13 cellular contexts compared by ENCODE assay signal in genomic region chr5:164345173-164345572, GRCh38.
DNase-seq lines count a peak whose midpoint lies in the region; ATAC-seq and TF ChIP-seq lines count a peak whose summit lies in the region.
"Had no signal": no experiment of that assay in that cellular context is flagged by ENCODE, and none has a peak within 500 bp of the region (broad histone marks: within the 10 kb centered on the region; RNA-seq: fewer than 3 reads in every experiment).

No MANE protein-coding gene starts in this region.

- no peak for ATAC-seq in naive thymus-derived CD8-positive, alpha-beta T cell
- ATAC-seq: natural killer cell treated with Interleukin-12 subunit alpha and Interleukin-12 subunit beta and Interleukin-15 and Interleukin-18, amount 100 ng/mL, for 72 hours had no signal

- no peak overlapping the region for H3K27ac Mint-ChIP-seq in naive thymus-derived CD8-positive, alpha-beta T cell
- H3K27ac Mint-ChIP-seq: natural killer cell treated with Interleukin-12 subunit alpha and Interleukin-12 subunit beta and Interleukin-15 and Interleukin-18, amount 100 ng/mL, for 72 hours had no signal

- peaks cover 0 to 23% (median 3%) of the 10 kb centered on the region in 9 donors for H3K9me3 Mint-ChIP-seq in naive thymus-derived CD8-positive, alpha-beta T cell

- TF ChIP-seq CTCF in fibroblast of pulmonary artery (IDR thresholded peaks at IDR 0.05; ENCODE audit: low read length, missing control alignments), result no peak
- no peak for TF ChIP-seq CTCF in retinal pigment epithelial cell (conservative IDR thresholded peaks at IDR 0.05; ENCODE audit: low read depth, low read length)

- POLR2A ChIA-PET in naive thymus-derived CD8-positive, alpha-beta T cell (lab: Charles Lee), result no interaction called here

- no peaks in the 10 kb centered on the region for H3K27me3 Mint-ChIP-seq in naive thymus-derived CD8-positive, alpha-beta T cell
- H3K27me3 Mint-ChIP-seq: natural killer cell treated with Interleukin-12 subunit alpha and Interleukin-12 subunit beta and Interleukin-15 and Interleukin-18, amount 100 ng/mL, for 72 hours had no signal

- peaks cover 0 to 4% (median 0%) of the 10 kb centered on the region in 3 donors for H3K36me3 Mint-ChIP-seq in naive thymus-derived CD8-positive, alpha-beta T cell
- H3K36me3 Mint-ChIP-seq: natural killer cell treated with Interleukin-12 subunit alpha and Interleukin-12 subunit beta and Interleukin-15 and Interleukin-18, amount 100 ng/mL, for 72 hours had no signal

- no peaks in the 10 kb centered on the region for H3K4me1 Mint-ChIP-seq in naive thymus-derived CD8-positive, alpha-beta T cell

- no peak overlapping the region for H3K4me3 Mint-ChIP-seq in naive thymus-derived CD8-positive, alpha-beta T cell
- H3K4me3 Mint-ChIP-seq: natural killer cell treated with Interleukin-12 subunit alpha and Interleukin-12 subunit beta and Interleukin-15 and Interleukin-18, amount 100 ng/mL, for 72 hours had no signal

- DNase-seq in NCI-H1105 treated with DMSO at 0.1 percent for 48 hours (lab: John Stamatoyannopoulos, UW), result peak; percentile 36
- peak; percentile 92 for DNase-seq in SHP77 treated with DMSO at 0.1 percent for 48 hours (lab: John Stamatoyannopoulos, UW)
- DNase-seq in fibroblast of pulmonary artery (ENCODE audit: low read depth), result peak; percentile 48
- peak; percentile 70 for DNase-seq in retinal pigment epithelial cell (ENCODE audit: low read depth)
- DNase-seq in midbrain (lab: John Stamatoyannopoulos, UW), result no peak
- DNase-seq in KG1 (lab: John Stamatoyannopoulos, UW), result no peak
- no peak for DNase-seq in DMS53 (lab: John Stamatoyannopoulos, UW)
- DNase-seq in naive thymus-derived CD8-positive, alpha-beta T cell, result no peak
- DNase-seq: DND-41; MV-4-11; PC-9; stimulated activated naive CD4-positive, alpha-beta T cell had no signal

- H3K4me3 ChIP-seq in fibroblast of pulmonary artery (replicated peaks; ENCODE audit: low read depth, low read length) (no peak overlapping the region), retinal pigment epithelial cell (ENCODE audit: low read length) (no peak overlapping the region)
- H3K4me3 ChIP-seq: PC-9 had no signal

Comparison
In these comparisons a context has a peak if more than half of its experiments do, and no peak if none do; other contexts are left out.
1. DNase-seq: peak in NCI-H1105 treated with DMSO at 0.1 percent for 48 hours (single experiment), SHP77 treated with DMSO at 0.1 percent for 48 hours (single experiment), fibroblast of pulmonary artery (single experiment) and retinal pigment epithelial cell (single experiment); none in midbrain (single experiment), KG1 (single experiment), DMS53 (single experiment) and naive thymus-derived CD8-positive, alpha-beta T cell (0 of 10).